ENCODE assay signal across 11 cellular contexts in genomic region chr15:89813381-89814111, GRCh38. TPM values are rescaled to one million over a fixed set of nuclear protein-coding genes. Genes with fewer than 3 reads are reported as not detected.
DNase-seq lines count a peak whose midpoint lies in the region; ATAC-seq and TF ChIP-seq lines count a peak whose summit lies in the region.
"Had no signal": no experiment of that assay in that cellular context is flagged by ENCODE, and none has a peak within 500 bp of the region (broad histone marks: within the 10 kb centered on the region; RNA-seq: fewer than 3 reads in every experiment).

No MANE protein-coding gene starts in this region.

- no peak for TF ChIP-seq POLR2A in vagina (IDR thresholded peaks at IDR 0.05)

- H3K9me3 ChIP-seq in right cardiac atrium (ENCODE audit: control insufficient read depth, low read length) (no peaks in the 10 kb centered on the region), mucosa of rectum (ENCODE audit: control insufficient read depth in 2 of 2, low read length in 2 of 2) (peaks cover 0 to 2% of the 10 kb centered on the region in 2 donors), vagina (no peaks in the 10 kb centered on the region)

- peak overlapping the region; percentile 32 to 48 for H3K9ac ChIP-seq in mucosa of rectum (ENCODE audit: low read depth in 1 of 2, low read length in 2 of 2)

- peak in 2 of 3 donors; percentile 13 to 36 for DNase-seq in right cardiac atrium
- no peak for DNase-seq in Right ventricle myocardium superior
- DNase-seq in central memory CD8-positive, alpha-beta T cell (ENCODE audit: low spot score in 2 of 2): no peak
- DNase-seq in vagina (ENCODE audit: extremely low spot score in 2 of 2): no peak
- DNase-seq in NCI-H2081 (lab: John Stamatoyannopoulos, UW): no peak
- DNase-seq in globus pallidus (ENCODE audit: low spot score): no peak
- DNase-seq: effector CD4-positive, alpha-beta T cell; NCI-H446 treated with DMSO at 0.1 percent for 48 hours had no signal

- peaks cover 64% of the 10 kb centered on the region for H3K27me3 Mint-ChIP-seq in central memory CD8-positive, alpha-beta T cell

- H3K27me3 ChIP-seq in right cardiac atrium (ENCODE audit: control insufficient read depth, insufficient read depth) (no peaks in the 10 kb centered on the region), mucosa of rectum (ENCODE audit: control insufficient read depth in 2 of 2, insufficient read depth in 2 of 2, low read length in 2 of 2) (peaks cover 0 to 8% of the 10 kb centered on the region in 2 donors), vagina (no peaks in the 10 kb centered on the region)

- TF ChIP-seq CTCF in vagina (IDR thresholded peaks at IDR 0.05): no peak

- H3K4me1 Mint-ChIP-seq in central memory CD8-positive, alpha-beta T cell: no peaks in the 10 kb centered on the region

- H3K4me3 Mint-ChIP-seq in central memory CD8-positive, alpha-beta T cell: peak overlapping the region; percentile 38

- intact Hi-C loops in right cardiac atrium (cut with DNase I) (no loop called here), Right ventricle myocardium superior (cut with DNase I) (no loop called here), vagina (cut with DNase I) (no loop called here)

- H3K36me3 Mint-ChIP-seq in central memory CD8-positive, alpha-beta T cell (ENCODE audit: insufficient read depth): no peaks in the 10 kb centered on the region

- no peaks in the 10 kb centered on the region for H3K9me3 Mint-ChIP-seq in central memory CD8-positive, alpha-beta T cell

- ATAC-seq in right cardiac atrium (no peak), Right ventricle myocardium superior (ENCODE audit: poor library complexity) (no peak), HG03378 (IDR thresholded peaks at IDR 0.05; ENCODE audit: unreplicated experiment) (no peak)
- no peak for ATAC-seq in central memory CD8-positive, alpha-beta T cell (replicated peaks; ENCODE audit: extremely low read depth, poor library complexity, severe bottlenecking)

- no peaks in the 10 kb centered on the region for H3K36me3 ChIP-seq in mucosa of rectum (ENCODE audit: control insufficient read depth in 2 of 2, insufficient read depth in 2 of 2, low read length in 2 of 2)
- no peaks in the 10 kb centered on the region for H3K36me3 ChIP-seq in vagina

- H3K4me1 ChIP-seq in right cardiac atrium (ENCODE audit: control insufficient read depth, insufficient read depth, low read length) (peaks cover 8% of the 10 kb centered on the region), mucosa of rectum (ENCODE audit: control insufficient read depth in 2 of 2, insufficient read depth in 2 of 2, low read length in 2 of 2) (peaks cover 4 to 17% of the 10 kb centered on the region in 2 donors), vagina (peaks cover 61% of the 10 kb centered on the region)

- H3K27ac ChIP-seq in right cardiac atrium (ENCODE audit: low read length): no peak overlapping the region
- H3K27ac ChIP-seq in mucosa of rectum (ENCODE audit: low read depth in 2 of 2, low read length in 2 of 2): no peak overlapping the region
- H3K27ac ChIP-seq in vagina: peak overlapping the region; percentile 72

- H3K4me3 ChIP-seq in right cardiac atrium (ENCODE audit: low read length) (peak overlapping the region; percentile 60), mucosa of rectum (ENCODE audit: low read length in 2 of 2) (peak overlapping the region; percentile 48 to 54), vagina (peak overlapping the region; percentile 57 to 66)

- H3K27ac Mint-ChIP-seq in central memory CD8-positive, alpha-beta T cell (ENCODE audit: low read depth): no peak overlapping the region

- WGBS in right cardiac atrium: 81% methylated on average over 13 of the region's 13 CpGs

RNA-seq across cellular contexts. Expression of gene ANPEP, which starts 1.1 kb away (rescaled TPM):
- 10 to 100 TPM in 3 of 4 donors, 1 to 10 TPM in 1; 8.9 to 16.3 (median 12.1) TPM for total RNA-seq in right cardiac atrium
- 8.8 TPM for polyA plus RNA-seq in right cardiac atrium
- 6.6 TPM for total RNA-seq in Right ventricle myocardium superior
- 55.0 TPM for total RNA-seq in vagina
- polyA plus RNA-seq: neural cell had no signal

RNA-seq across cellular contexts. Expression of gene MESP2, which starts 37.4 kb away (rescaled TPM):
- total RNA-seq in right cardiac atrium (under 1 TPM in 3 of 4 donors, not detected in 1; 0.29 to 0.34 (median 0.29) TPM), Right ventricle myocardium superior (0.13 TPM), vagina (not detected)
- 0.61 TPM for polyA plus RNA-seq in right cardiac atrium
- polyA plus RNA-seq: neural cell had no signal

Comparison
In these comparisons a context has a peak if more than half of its experiments do, and no peak if none do; other contexts are left out.
1. DNase-seq: peak in right cardiac atrium (2 of 3); none in Right ventricle myocardium superior (single experiment), central memory CD8-positive, alpha-beta T cell (0 of 2), vagina (0 of 2), NCI-H2081 (0 of 2) and globus pallidus (single experiment).
2. Peak in every context shown above with its lines, with median percentiles within 50 percentile points of each other: H3K4me3 ChIP-seq.